11 cellular contexts compared by ENCODE assay signal in genomic region chr9:115018547-115019435, GRCh38.
DNase-seq lines count a peak whose midpoint lies in the region; ATAC-seq and TF ChIP-seq lines count a peak whose summit lies in the region.
"Had no signal": no experiment of that assay in that cellular context is flagged by ENCODE, and none has a peak within 500 bp of the region (broad histone marks: within the 10 kb centered on the region; RNA-seq: fewer than 3 reads in every experiment).

No MANE protein-coding gene starts in this region.

- H3K4me3 ChIP-seq in muscle layer of duodenum (ENCODE audit: low read depth in 1 of 2, low read length in 2 of 2) (no peak overlapping the region), aorta (ENCODE audit: low read length in 2 of 2) (no peak overlapping the region)

- no peak overlapping the region for H3K27ac Mint-ChIP-seq in activated T-cell treated with anti-CD3 and anti-CD28 coated beads, Interleukin-2, amount 50 U/mL, for 72 hours
- H3K27ac Mint-ChIP-seq in activated T-cell treated with anti-CD3 and anti-CD28 coated beads, Interleukin-2, amount 50 U/mL, for 24 hours: no peak overlapping the region
- H3K27ac Mint-ChIP-seq in chondrocyte (ENCODE audit: unreplicated experiment): peak overlapping the region; percentile 89
- H3K27ac Mint-ChIP-seq: memory B cell had no signal

- H3K4me1 ChIP-seq in muscle layer of duodenum (ENCODE audit: control insufficient read depth in 1 of 2, insufficient read depth in 2 of 2, low read length in 2 of 2): peaks cover 0 to 20% of the 10 kb centered on the region in 2 donors
- peaks cover 0 to 7% of the 10 kb centered on the region in 2 donors for H3K4me1 ChIP-seq in aorta (ENCODE audit: control insufficient read depth in 1 of 2, insufficient read depth in 2 of 2, low read length in 2 of 2)

- H3K9me3 ChIP-seq in muscle layer of duodenum (ENCODE audit: control insufficient read depth in 1 of 2, low read length in 2 of 2) (no peaks in the 10 kb centered on the region), aorta (ENCODE audit: control insufficient read depth, low read length) (no peaks in the 10 kb centered on the region)

- WGBS in aorta, 2 donors: 28 to 35% methylated on average over 8 of the region's 8 CpGs

- intact Hi-C loops in aorta (cut with DNase I): loop anchor here (5.0 to 10.0 kb wide), 3 partner anchors 506 to 616 kb away; no protein-coding TSS in a partner anchor

- peaks cover 34% of the 10 kb centered on the region for H3K4me1 Mint-ChIP-seq in activated T-cell treated with anti-CD3 and anti-CD28 coated beads, Interleukin-2, amount 50 U/mL, for 72 hours (ENCODE audit: low read depth)
- H3K4me1 Mint-ChIP-seq in activated T-cell treated with anti-CD3 and anti-CD28 coated beads, Interleukin-2, amount 50 U/mL, for 24 hours (ENCODE audit: low read depth): peaks cover 16% of the 10 kb centered on the region
- peaks cover 39% of the 10 kb centered on the region for H3K4me1 Mint-ChIP-seq in chondrocyte (ENCODE audit: low read depth)
- H3K4me1 Mint-ChIP-seq: central memory CD8-positive, alpha-beta T cell had no signal

- no peak for TF ChIP-seq CTCF in chondrocyte (IDR thresholded peaks at IDR 0.05)

- H3K4me3 Mint-ChIP-seq in activated T-cell treated with anti-CD3 and anti-CD28 coated beads, Interleukin-2, amount 50 U/mL, for 72 hours: no peak overlapping the region
- H3K4me3 Mint-ChIP-seq in activated T-cell treated with anti-CD3 and anti-CD28 coated beads, Interleukin-2, amount 50 U/mL, for 24 hours: no peak overlapping the region
- no peak overlapping the region for H3K4me3 Mint-ChIP-seq in chondrocyte (ENCODE audit: unreplicated experiment)
- H3K4me3 Mint-ChIP-seq: central memory CD8-positive, alpha-beta T cell; memory B cell had no signal

- H3K27me3 ChIP-seq in muscle layer of duodenum (ENCODE audit: low read depth, low read length): no peaks in the 10 kb centered on the region
- no peaks in the 10 kb centered on the region for H3K27me3 ChIP-seq in aorta (ENCODE audit: control insufficient read depth in 1 of 2, insufficient read depth in 2 of 2, low read length in 1 of 2)

- peaks cover 9 to 32% of the 10 kb centered on the region in 2 donors for H3K36me3 ChIP-seq in muscle layer of duodenum (ENCODE audit: control insufficient read depth in 1 of 2, insufficient read depth in 2 of 2, low read length in 2 of 2)
- H3K36me3 ChIP-seq in aorta (ENCODE audit: control insufficient read depth in 1 of 2, insufficient read depth in 2 of 2, low read length in 1 of 2): peaks cover 0 to 3% of the 10 kb centered on the region in 2 donors

- H3K27me3 Mint-ChIP-seq in activated T-cell treated with anti-CD3 and anti-CD28 coated beads, Interleukin-2, amount 50 U/mL, for 72 hours (ENCODE audit: low read depth): peaks cover 19% of the 10 kb centered on the region
- no peaks in the 10 kb centered on the region for H3K27me3 Mint-ChIP-seq in activated T-cell treated with anti-CD3 and anti-CD28 coated beads, Interleukin-2, amount 50 U/mL, for 24 hours
- no peaks in the 10 kb centered on the region for H3K27me3 Mint-ChIP-seq in chondrocyte (ENCODE audit: low read depth)

- ATAC-seq in activated T-cell treated with anti-CD3 and anti-CD28 coated beads, Interleukin-2, amount 50 U/mL, for 72 hours (replicated peaks in 1 of 2): peak; percentile 48 to 70
- ATAC-seq in aorta (ENCODE audit: low FRiP score): no peak

- peak in 1 of 2 donors; percentile 39 for DNase-seq in activated T-cell treated with anti-CD3 and anti-CD28 coated beads, Interleukin-2, amount 50 U/mL, for 72 hours
- no peak for DNase-seq in activated T-cell treated with anti-CD3 and anti-CD28 coated beads, Interleukin-2, amount 50 U/mL, for 24 hours
- DNase-seq in chondrocyte (ENCODE audit: low spot score): no peak
- no peak for DNase-seq in aorta
- DNase-seq in activated gamma-delta T cell (lab: John Stamatoyannopoulos, UW): no peak
- no peak for DNase-seq in MV-4-11 (lab: John Stamatoyannopoulos, UW)
- DNase-seq in SHP77 treated with DMSO at 0.1 percent for 48 hours (lab: John Stamatoyannopoulos, UW): no peak
- DNase-seq: NCI-H1105 treated with DMSO at 0.1 percent for 48 hours had no signal

- peaks cover 0 to 2% of the 10 kb centered on the region in 2 donors for H3K36me3 Mint-ChIP-seq in activated T-cell treated with anti-CD3 and anti-CD28 coated beads, Interleukin-2, amount 50 U/mL, for 72 hours (ENCODE audit: insufficient read depth in 2 of 2)
- no peaks in the 10 kb centered on the region for H3K36me3 Mint-ChIP-seq in activated T-cell treated with anti-CD3 and anti-CD28 coated beads, Interleukin-2, amount 50 U/mL, for 24 hours (ENCODE audit: low read depth)
- H3K36me3 Mint-ChIP-seq in chondrocyte (ENCODE audit: low read depth): peaks cover 3% of the 10 kb centered on the region
- H3K36me3 Mint-ChIP-seq: memory B cell had no signal

- no peaks in the 10 kb centered on the region for H3K9me3 Mint-ChIP-seq in activated T-cell treated with anti-CD3 and anti-CD28 coated beads, Interleukin-2, amount 50 U/mL, for 72 hours
- H3K9me3 Mint-ChIP-seq in activated T-cell treated with anti-CD3 and anti-CD28 coated beads, Interleukin-2, amount 50 U/mL, for 24 hours: no peaks in the 10 kb centered on the region
- H3K9me3 Mint-ChIP-seq in chondrocyte (ENCODE audit: low read depth): no peaks in the 10 kb centered on the region
- H3K9me3 Mint-ChIP-seq: central memory CD8-positive, alpha-beta T cell; memory B cell had no signal

- H3K27ac ChIP-seq in muscle layer of duodenum (ENCODE audit: low read length): peak overlapping the region; percentile 62
- peak overlapping the region; percentile 36 to 75 for H3K27ac ChIP-seq in aorta (ENCODE audit: low read depth in 1 of 2, low read length in 2 of 2)
